2 cellular contexts compared by ENCODE assay signal in the genomic region with DNA sequence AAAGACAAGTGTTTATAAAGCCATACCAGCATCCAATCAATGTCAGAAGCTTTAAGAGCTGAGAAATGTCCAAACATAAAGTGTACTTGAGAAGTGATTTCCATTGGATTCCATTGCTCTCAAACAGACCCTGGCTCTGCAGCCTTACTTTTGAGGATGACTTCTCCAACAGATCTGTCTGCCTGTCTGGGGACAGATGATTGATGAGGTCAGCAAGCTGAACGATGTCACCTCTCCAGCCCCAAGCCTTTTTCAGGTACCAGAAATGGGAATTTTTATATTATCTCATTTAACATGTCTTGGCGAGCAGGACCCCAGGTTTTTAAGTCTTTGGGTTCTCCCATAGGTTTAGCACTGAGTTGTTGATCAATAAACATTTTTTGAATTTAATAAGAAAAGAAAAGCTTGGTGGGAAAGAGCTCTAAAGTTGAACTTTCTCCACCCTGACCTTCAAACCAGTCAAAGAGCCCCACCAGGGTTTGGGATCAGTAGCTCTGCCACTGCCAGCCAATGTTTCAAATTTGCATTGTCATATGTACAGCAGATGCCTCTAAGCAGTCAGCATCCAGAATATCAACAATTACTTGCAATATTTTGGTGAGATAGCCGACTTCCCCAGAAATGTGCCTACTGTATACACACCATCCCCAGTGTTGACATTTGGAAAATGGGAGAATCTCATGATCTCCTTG.
TF ChIP-seq lines count a peak whose summit lies in the region.

No MANE protein-coding gene starts in this region.

TF ChIP-seq in HepG2, 621 proteins besides CTCF, POLR2A, EP300 and RAD21:
- TF ChIP-seq NAIF1 (CRISPR knock-in tag; IDR thresholded peaks at IDR 0.05; ENCODE audit: borderline replicate concordance) (no peak), ZFYVE20 (CRISPR knock-in tag; IDR thresholded peaks at IDR 0.05; ENCODE audit: borderline replicate concordance, low read depth) (no peak), ZKSCAN8 (CRISPR knock-in tag; IDR thresholded peaks at IDR 0.05; ENCODE audit: borderline replicate concordance) (0 out of 2 replicates have a peak, but pooled peaks have one; percentile 75)

TF ChIP-seq in GM12891, 5 proteins besides CTCF, POLR2A, EP300 and RAD21:
- TF ChIP-seq POLR2AphosphoS5 (IDR thresholded peaks at IDR 0.05; ENCODE audit: low read depth, low read length) (no peak), SPI1 (IDR thresholded peaks at IDR 0.05; ENCODE audit: low read depth, low read length) (no peak)
